Comparison of ENCODE assay signal across 8 cellular contexts in the genomic region with DNA sequence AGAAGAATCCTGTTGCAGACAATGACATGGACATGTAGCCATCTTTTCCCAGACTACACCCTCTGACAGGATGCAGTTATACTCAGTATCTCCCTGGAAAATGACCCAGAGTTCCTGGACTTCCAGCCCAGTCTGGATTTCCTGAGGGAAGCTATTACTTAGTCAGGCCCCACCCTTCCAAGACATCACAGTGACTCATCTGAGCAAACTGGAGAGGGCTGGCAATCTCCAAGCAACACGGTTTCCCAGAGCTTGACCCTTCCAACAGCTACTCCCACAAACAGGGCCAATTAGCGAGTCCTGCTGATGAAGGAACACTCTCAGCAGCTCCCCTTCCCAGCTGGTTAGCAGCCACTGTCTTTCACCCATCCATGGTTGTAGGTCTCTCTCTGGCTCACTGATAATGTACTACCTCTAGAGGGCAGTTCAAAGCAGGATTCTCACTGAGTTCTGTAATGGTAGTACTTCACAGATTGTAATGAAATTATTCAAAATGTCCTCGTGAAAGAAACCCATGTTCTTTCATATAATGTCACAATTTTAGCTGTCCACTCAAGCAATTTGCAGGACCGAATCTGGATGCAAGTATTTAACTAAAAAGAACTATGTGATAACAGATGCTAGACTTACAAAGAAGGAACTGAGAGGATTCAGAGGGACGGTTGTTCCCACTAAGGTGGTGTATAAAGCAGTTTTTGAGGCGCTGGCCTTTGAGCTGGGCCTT.
DNase-seq lines count a peak whose midpoint lies in the region; ATAC-seq, FAIRE-seq and TF ChIP-seq lines count a peak whose summit lies in the region.

No MANE protein-coding gene starts in this region.

- H3K27ac Mint-ChIP-seq in HFFc6 (peak overlapping the region; percentile 91), MCF 10A (ENCODE audit: low read depth, unreplicated experiment) (peak overlapping the region; percentile 57)
- no peak overlapping the region for H3K27ac Mint-ChIP-seq in stimulated activated memory B cell treated with anti-CD40 and anti-IgM and Interleukin-4, amounts not matched to agents 10 μg/mL and 1 μg/mL and 100 μg/mL, for 72 hours

- dilution Hi-C loops in keratinocyte (cut with MboI; ENCODE audit: extremely low pct_ligation_motif_present, low sequenced_read_pairs): no loop called here

- FAIRE-seq in keratinocyte (lab: Jason Lieb, UNC): peak; percentile 98

- H3K9me3 ChIP-seq in keratinocyte (ENCODE audit: control insufficient read depth, low read depth, low read length): no peaks in the 10 kb centered on the region

- peak overlapping the region; percentile 87 for H3K27ac ChIP-seq in keratinocyte (ENCODE audit: control insufficient read depth, insufficient read depth, low read length)

- H3K9me3 Mint-ChIP-seq in HFFc6 (peaks cover 5% of the 10 kb centered on the region; the same call in 1 of the 2 replicates), MCF 10A (ENCODE audit: unreplicated experiment) (no peaks in the 10 kb centered on the region)
- no peaks in the 10 kb centered on the region for H3K9me3 Mint-ChIP-seq in stimulated activated memory B cell treated with anti-CD40 and anti-IgM and Interleukin-4, amounts not matched to agents 10 μg/mL and 1 μg/mL and 100 μg/mL, for 72 hours

- intact Hi-C loops in MCF 10A (cut with micrococcal nuclease): loop anchor here (1.0 to 10.0 kb wide), 2 partner anchors 143 to 316 kb away; a partner anchor contains a TSS

- H3K4me1 Mint-ChIP-seq in HFFc6 (ENCODE audit: low read depth) (peaks cover 40% of the 10 kb centered on the region), MCF 10A (ENCODE audit: insufficient read depth, unreplicated experiment) (peaks cover 22% of the 10 kb centered on the region)
- H3K4me1 Mint-ChIP-seq in stimulated activated memory B cell treated with anti-CD40 and anti-IgM and Interleukin-4, amounts not matched to agents 10 μg/mL and 1 μg/mL and 100 μg/mL, for 72 hours: no peaks in the 10 kb centered on the region

- H3K4me3 Mint-ChIP-seq in HFFc6: peak overlapping the region; percentile 58
- peak overlapping the region; percentile 5 for H3K4me3 Mint-ChIP-seq in MCF 10A (ENCODE audit: unreplicated experiment)
- H3K4me3 Mint-ChIP-seq in stimulated activated memory B cell treated with anti-CD40 and anti-IgM and Interleukin-4, amounts not matched to agents 10 μg/mL and 1 μg/mL and 100 μg/mL, for 72 hours: no peak overlapping the region

- peak overlapping the region; percentile 54 for H3K9ac ChIP-seq in keratinocyte (ENCODE audit: control insufficient read depth, extremely low read depth, insufficient read depth, low read length)

- BruUV-seq in MCF 10A (replicated peaks; lab: Mats Ljungman, UMichigan): TSS peak; percentile 86

- peak overlapping the region in 1 of 3 experiments; percentile 25 for H3K4me3 ChIP-seq in keratinocyte (ENCODE audit: control insufficient read depth in 2 of 3, extremely low read depth in 1 of 3, insufficient read depth in 2 of 3, low read depth in 1 of 3, low read length in 3 of 3)

- POLR2A ChIA-PET in MCF 10A (lab: Yijun Ruan, JAX): interaction anchor here (0.6 to 5.4 kb wide), 36 partner anchors 9 to 512 kb away, joined by 3 to 229 read pairs (median 6); a partner anchor contains a TSS

- DNase-seq in A172 (ENCODE audit: low spot score): peak; percentile 98
- DNase-seq in Daoy (ENCODE audit: low read depth): peak; percentile 83
- DNase-seq in HFFc6: peak; percentile 90
- peak; percentile 58 for DNase-seq in NCI-H510A treated with DMSO at 0.1 percent for 48 hours (lab: John Stamatoyannopoulos, UW)
- peak; percentile 92 for DNase-seq in MCF 10A (ENCODE audit: unreplicated experiment)
- peak; percentile 56 for DNase-seq in keratinocyte (ENCODE audit: low read depth, low spot score)
- no peak for DNase-seq in stimulated activated CD4-positive, alpha-beta T cell treated with anti-CD3 and anti-CD28 coated beads, Interleukin-12 subunit alpha, Interleukin-12 subunit beta, amount 100 ng/mL, for 4 hours

- H3K4me1 ChIP-seq in keratinocyte (ENCODE audit: control insufficient read depth, extremely low read depth, insufficient read depth, low read length): peaks cover 24% of the 10 kb centered on the region

- peak overlapping the region; percentile 96 for H2AFZ ChIP-seq in keratinocyte (ENCODE audit: control insufficient read depth, low read length)

- CTCF ChIA-PET in MCF 10A (lab: Yijun Ruan, JAX): interaction anchor here (0.6 to 2.7 kb wide), 47 partner anchors 9 to 789 kb away, joined by 3 to 114 read pairs (median 4); a partner anchor contains a TSS

- H3K79me2 ChIP-seq in keratinocyte (ENCODE audit: control insufficient read depth, insufficient read depth, low read length): no peaks in the 10 kb centered on the region

- H3K36me3 Mint-ChIP-seq in HFFc6 (ENCODE audit: low read depth): no peaks in the 10 kb centered on the region
- no peaks in the 10 kb centered on the region for H3K36me3 Mint-ChIP-seq in MCF 10A (ENCODE audit: insufficient read depth, unreplicated experiment)
- no peaks in the 10 kb centered on the region for H3K36me3 Mint-ChIP-seq in stimulated activated memory B cell treated with anti-CD40 and anti-IgM and Interleukin-4, amounts not matched to agents 10 μg/mL and 1 μg/mL and 100 μg/mL, for 72 hours

- H3K9me1 ChIP-seq in keratinocyte (ENCODE audit: control insufficient read depth, extremely low read depth, insufficient read depth, low read length): no peaks in the 10 kb centered on the region

- peak; percentile 67 for ATAC-seq in stimulated activated memory B cell treated with anti-CD40 and anti-IgM and Interleukin-4, amounts not matched to agents 10 μg/mL and 1 μg/mL and 100 μg/mL, for 72 hours

- no peaks in the 10 kb centered on the region for H3K27me3 ChIP-seq in keratinocyte (ENCODE audit: control insufficient read depth, extremely low read depth, insufficient read depth, low read length)

- peak overlapping the region; percentile 72 for H3K4me2 ChIP-seq in keratinocyte (ENCODE audit: control insufficient read depth, extremely low read depth, insufficient read depth, low read depth, low read length)

- peak; percentile 76 for TF ChIP-seq CTCF in HFFc6 (IDR thresholded peaks at IDR 0.05)
- TF ChIP-seq CTCF in MCF 10A (IDR thresholded peaks at IDR 0.05; ENCODE audit: unreplicated experiment): peak; percentile 47
- peak; percentile 61 to 73 (median 71) for TF ChIP-seq CTCF in keratinocyte (optimal IDR thresholded peaks at IDR 0.05 in 1 of 3, IDR thresholded peaks at IDR 0.05 in 1 of 3, conservative IDR thresholded peaks at IDR 0.05 in 1 of 3; ENCODE audit: extremely low read depth in 1 of 3, insufficient read depth in 2 of 3, low read length in 3 of 3)

- no peaks in the 10 kb centered on the region for H3K36me3 ChIP-seq in keratinocyte (ENCODE audit: control insufficient read depth in 2 of 2, extremely low read depth in 1 of 2, insufficient read depth in 2 of 2, low read length in 2 of 2)

- H4K20me1 ChIP-seq in keratinocyte (ENCODE audit: control insufficient read depth, extremely low read depth, insufficient read depth, low read length): no peaks in the 10 kb centered on the region

- H3K27me3 Mint-ChIP-seq in HFFc6 (ENCODE audit: insufficient read depth): peaks cover 1% of the 10 kb centered on the region; the same call in 1 of the 2 replicates
- no peaks in the 10 kb centered on the region for H3K27me3 Mint-ChIP-seq in MCF 10A (ENCODE audit: insufficient read depth, unreplicated experiment)
- no peaks in the 10 kb centered on the region for H3K27me3 Mint-ChIP-seq in stimulated activated memory B cell treated with anti-CD40 and anti-IgM and Interleukin-4, amounts not matched to agents 10 μg/mL and 1 μg/mL and 100 μg/mL, for 72 hours
